8 cellular contexts compared by ENCODE assay signal in genomic region chr19:40802300-40803169, GRCh38. TPM values are rescaled to one million over a fixed set of nuclear protein-coding genes. Genes with fewer than 3 reads are reported as not detected.
DNase-seq lines count a peak whose midpoint lies in the region; ATAC-seq, FAIRE-seq and TF ChIP-seq lines count a peak whose summit lies in the region.

No MANE protein-coding gene starts in this region.

- peaks cover 34% of the 10 kb centered on the region for H3K79me2 ChIP-seq in HepG2 (ENCODE audit: insufficient read depth, low read length)

- no peak for TF ChIP-seq POLR2A in HepG2 (IDR thresholded peaks at IDR 0.05; ENCODE audit: insufficient read depth in 1 of 2, low read depth in 2 of 2, low read length in 2 of 2)

- peaks cover 84% of the 10 kb centered on the region for H3K4me1 Mint-ChIP-seq in activated CD4-positive, alpha-beta T cell treated with anti-CD3 and anti-CD28 coated beads, Interleukin-2, amount 10 ng/mL, durations not matched to agents 7 days and 5 days

- H3K27me3 ChIP-seq in HepG2 (ENCODE audit: control insufficient read depth in 1 of 2, insufficient read depth in 2 of 2, low read length in 2 of 2) (no peaks in the 10 kb centered on the region; a peak in 2 of 5 replicates), tibial artery (no peaks in the 10 kb centered on the region)

- peaks cover 70% of the 10 kb centered on the region for H3K36me3 Mint-ChIP-seq in activated CD4-positive, alpha-beta T cell treated with anti-CD3 and anti-CD28 coated beads, Interleukin-2, amount 10 ng/mL, durations not matched to agents 7 days and 5 days (ENCODE audit: low read depth)

- H3K9me3 ChIP-seq in HepG2 (ENCODE audit: low read length) (no peaks in the 10 kb centered on the region), tibial artery (no peaks in the 10 kb centered on the region)

- 78% methylated on average over 9 of the region's 11 CpGs for WGBS in HepG2 (ENCODE audit: low lambda C conversion rate)

- peak overlapping the region; percentile 95 for H3K4me3 Mint-ChIP-seq in activated CD4-positive, alpha-beta T cell treated with anti-CD3 and anti-CD28 coated beads, Interleukin-2, amount 10 ng/mL, durations not matched to agents 7 days and 5 days

- H3K4me1 ChIP-seq in HepG2 (ENCODE audit: insufficient read depth, low read length) (peaks cover 59% of the 10 kb centered on the region), tibial artery (peaks cover 7 to 83% (median 78%) of the 10 kb centered on the region in 4 donors)

- ATAC-seq in HepG2 (no peak), HG02852 (IDR thresholded peaks at IDR 0.05; ENCODE audit: unreplicated experiment) (no peak)

- FAIRE-seq in HepG2 (lab: Jason Lieb, UNC): no peak

- POLR2A ChIA-PET in activated CD4-positive, alpha-beta T cell treated with anti-CD3 and anti-CD28 coated beads, Interleukin-2, amount 10 ng/mL, durations not matched to agents 7 days and 5 days (lab: Charles Lee): no interaction called here
- POLR2A ChIA-PET in HepG2 (lab: Yijun Ruan, JAX): interaction anchor here (1.3 to 5.0 kb wide), 4 partner anchors 25 to 86 kb away, joined by 3 to 28 read pairs (median 4); partner anchors contain the start of genes ACTMAP, COQ8B, ITPKC and RAB4B

- H3K4me3 ChIP-seq in astrocyte of the cerebellum (ENCODE audit: low read depth, low read length) (peak overlapping the region; percentile 19), HepG2 (replicated peaks in 1 of 3; ENCODE audit: insufficient read depth in 1 of 3, low read depth in 2 of 3, low read length in 3 of 3) (peak overlapping the region in 1 of 3 experiments; percentile 0; a peak in 1 of 6 replicates), tibial artery (peak overlapping the region; percentile 22 to 28)

- H3K27me3 Mint-ChIP-seq in activated CD4-positive, alpha-beta T cell treated with anti-CD3 and anti-CD28 coated beads, Interleukin-2, amount 10 ng/mL, durations not matched to agents 7 days and 5 days: no peaks in the 10 kb centered on the region

- H3K27ac ChIP-seq in HepG2 (ENCODE audit: extremely low read length, insufficient read depth, low read length): no peak overlapping the region
- peak overlapping the region; percentile 97 for H3K27ac ChIP-seq in tibial artery

- H3K36me3 ChIP-seq in HepG2 (replicated peaks in 1 of 2; ENCODE audit: control insufficient read depth in 1 of 2, insufficient read depth in 2 of 2, low read length in 2 of 2) (peaks cover 4 to 14% of the 10 kb centered on the region in 2 experiments; a peak in 3 of 5 replicates), tibial artery (peaks cover 7 to 34% (median 11%) of the 10 kb centered on the region in 3 donors)

- BruUV-seq in HepG2 (replicated peaks; lab: Mats Ljungman, UMichigan): no TSS peak

- intact Hi-C loops in HepG2 (cut with micrococcal nuclease; ENCODE audit: unreplicated experiment) (no loop called here), tibial artery (cut with DNase I; ENCODE audit: low total_unique reads) (loop anchor here (10.0 kb wide), 1 partner anchor 48 kb away; the partner anchor contains the start of genes ACTMAP and SNRPA)

- peak overlapping the region; percentile 88 for H3K27ac Mint-ChIP-seq in activated CD4-positive, alpha-beta T cell treated with anti-CD3 and anti-CD28 coated beads, Interleukin-2, amount 10 ng/mL, durations not matched to agents 7 days and 5 days

- CTCF ChIA-PET in activated CD4-positive, alpha-beta T cell treated with anti-CD3 and anti-CD28 coated beads, Interleukin-2, amount 10 ng/mL, durations not matched to agents 7 days and 5 days (lab: Charles Lee): interaction anchor here (1.1 kb wide), 1 partner anchor 10 kb away, joined by 4 read pairs; no protein-coding TSS in a partner anchor
- CTCF ChIA-PET in HepG2 (lab: Yijun Ruan, JAX; ENCODE audit: low intra/inter-chr PET ratio, low total read pairs): no interaction called here

- TF ChIP-seq CTCF in astrocyte of the cerebellum (IDR thresholded peaks at IDR 0.05; ENCODE audit: low read depth, low read length, missing control alignments): no peak
- TF ChIP-seq CTCF in HepG2 (CRISPR knock-in tag; IDR thresholded peaks at IDR 0.05): no peak
- no peak for TF ChIP-seq CTCF in tibial artery (IDR thresholded peaks at IDR 0.05)

- peak overlapping the region; percentile 37; the same call in 1 of the 2 replicates for H3K4me2 ChIP-seq in HepG2 (ENCODE audit: low read depth, low read length)

- no peak for DNase-seq in activated CD4-positive, alpha-beta T cell treated with anti-CD3 and anti-CD28 coated beads, Interleukin-2, amount 10 ng/mL, durations not matched to agents 7 days and 5 days
- DNase-seq in activated CD4-positive, alpha-beta T cell treated with anti-CD3 and anti-CD28 coated beads, Interleukin-2, amount 50 U/mL, for 4 hours: no peak
- no peak for DNase-seq in astrocyte of the cerebellum (ENCODE audit: low read depth)
- no peak for DNase-seq in HepG2 (ENCODE audit: low spot score)
- peak; percentile 71 to 86 for DNase-seq in tibial artery
- DNase-seq in D341Med (ENCODE audit: low spot score): no peak
- no peak for DNase-seq in amniotic stem cell (lab: John Stamatoyannopoulos, UW)

- peaks cover 5% of the 10 kb centered on the region; the same call in 1 of the 2 replicates for H4K20me1 ChIP-seq in HepG2 (ENCODE audit: insufficient read depth, low read length)

- peak overlapping the region; percentile 23; the same call in 1 of the 2 replicates for H3K9ac ChIP-seq in HepG2 (ENCODE audit: insufficient read depth, low read depth, low read length)

- no peaks in the 10 kb centered on the region for H3K9me3 Mint-ChIP-seq in activated CD4-positive, alpha-beta T cell treated with anti-CD3 and anti-CD28 coated beads, Interleukin-2, amount 10 ng/mL, durations not matched to agents 7 days and 5 days

- no peak for TF ChIP-seq RAD21 in HepG2 (CRISPR knock-in tag; IDR thresholded peaks at IDR 0.05)

- in situ Hi-C loops in astrocyte of the cerebellum (cut with HindIII; ENCODE audit: low sequenced_read_pairs) (no loop called here), HepG2 (cut with HindIII; ENCODE audit: extremely low pct_ligation_motif_present, low pct_unique_long_range_greater_than_20kb) (no loop called here)

- no peak overlapping the region for H2AFZ ChIP-seq in HepG2 (ENCODE audit: low read length)

- TF ChIP-seq EP300 in HepG2 (IDR thresholded peaks at IDR 0.05; ENCODE audit: low read depth in 2 of 2, low read length in 2 of 2): no peak
- no peak for TF ChIP-seq EP300 in HepG2 (CRISPR knock-in tag; IDR thresholded peaks at IDR 0.05; ENCODE audit: borderline replicate concordance)

RNA-seq across cellular contexts. Expression of gene EGLN2, which starts 3.5 kb away (rescaled TPM):
- total RNA-seq in activated CD4-positive, alpha-beta T cell treated with anti-CD3 and anti-CD28 coated beads, Interleukin-2, amount 10 ng/mL, durations not matched to agents 7 days and 5 days: 100 to 1,000 TPM; 124 to 126 TPM
- 32.4 and 40.8 TPM in 2 replicates for total RNA-seq in HepG2 (2016; rRNA removed; fragmentation: Illumina TruSeq; extraction: Trizol)
- total RNA-seq in HepG2 (2016; cell fraction: cytosol; rRNA removed; fragmentation: Illumina TruSeq; extraction: Trizol; ENCODE audit: low read depth): 19.0 and 19.4 TPM in 2 replicates
- total RNA-seq in HepG2 (2016; cell fraction: insoluble cytoplasmic fraction; rRNA removed; fragmentation: Illumina TruSeq; extraction: Trizol): 37.6 and 41.3 TPM in 2 replicates
- 39.4 and 40.9 TPM in 2 replicates for total RNA-seq in HepG2 (2016; cell fraction: membrane; rRNA removed; fragmentation: Illumina TruSeq; extraction: Trizol)
- total RNA-seq in HepG2 (2016; cell fraction: nucleus; rRNA removed; fragmentation: Illumina TruSeq; extraction: Trizol): 27.3 and 29.2 TPM in 2 replicates
- polyA plus RNA-seq in HepG2 (2011; rRNA removed): 16.5 and 25.4 TPM in 2 replicates
- polyA plus RNA-seq in HepG2 (2011; cell fraction: cytosol; rRNA removed): 16.4 and 23.8 TPM in 2 replicates
- polyA plus RNA-seq in HepG2 (2011; cell fraction: nucleus; rRNA removed): 38.7 and 44.6 TPM in 2 replicates
- polyA plus RNA-seq in HepG2 (2012): 14.0 and 22.0 TPM in 2 replicates
- 13.6 and 14.2 TPM in 2 replicates for polyA plus RNA-seq in HepG2 (2016; cell fraction: cytosol; fragmentation: Illumina TruSeq; extraction: Trizol; ENCODE audit: low read depth)
- polyA plus RNA-seq in HepG2 (2016; cell fraction: insoluble cytoplasmic fraction; fragmentation: Illumina TruSeq; extraction: Trizol; ENCODE audit: low read depth): 31.3 and 33.0 TPM in 2 replicates
- polyA plus RNA-seq in HepG2 (2016; cell fraction: membrane; fragmentation: Illumina TruSeq; extraction: Trizol; ENCODE audit: low read depth): 24.9 and 27.6 TPM in 2 replicates
- polyA plus RNA-seq in HepG2 (2016; cell fraction: nucleus; fragmentation: Illumina TruSeq; extraction: Trizol; ENCODE audit: insufficient read depth, low read depth): 40.6 and 43.6 TPM in 2 replicates
- polyA minus RNA-seq in HepG2 (2011; rRNA and poly(A)+ RNA removed; ENCODE audit: low replicate concordance): 38.0 and 66.8 TPM in 2 replicates
- 9.9 and 12.8 TPM in 2 replicates for polyA minus RNA-seq in HepG2 (2011; cell fraction: cytosol; rRNA and poly(A)+ RNA removed)
- 16.5 and 19.2 TPM in 2 replicates for polyA minus RNA-seq in HepG2 (2011; cell fraction: nucleus; rRNA and poly(A)+ RNA removed)

RNA-seq across cellular contexts. Expression of gene RAB4B, which starts 24.5 kb away (rescaled TPM):
- total RNA-seq in activated CD4-positive, alpha-beta T cell treated with anti-CD3 and anti-CD28 coated beads, Interleukin-2, amount 10 ng/mL, durations not matched to agents 7 days and 5 days: 10 to 100 TPM; 52.8 to 54.7 TPM
- 2.2 and 3.3 TPM in 2 replicates for total RNA-seq in HepG2 (2016; rRNA removed; fragmentation: Illumina TruSeq; extraction: Trizol)
- 1.3 and 2.3 TPM in 2 replicates for total RNA-seq in HepG2 (2016; cell fraction: cytosol; rRNA removed; fragmentation: Illumina TruSeq; extraction: Trizol; ENCODE audit: low read depth)
- total RNA-seq in HepG2 (2016; cell fraction: insoluble cytoplasmic fraction; rRNA removed; fragmentation: Illumina TruSeq; extraction: Trizol): 2.1 and 3.5 TPM in 2 replicates
- total RNA-seq in HepG2 (2016; cell fraction: membrane; rRNA removed; fragmentation: Illumina TruSeq; extraction: Trizol): 2.2 and 2.4 TPM in 2 replicates
- total RNA-seq in HepG2 (2016; cell fraction: nucleus; rRNA removed; fragmentation: Illumina TruSeq; extraction: Trizol): 3.3 and 4.5 TPM in 2 replicates
- polyA plus RNA-seq in HepG2 (2011; rRNA removed): 5.4 and 6.1 TPM in 2 replicates
- 8.5 and 11.8 TPM in 2 replicates for polyA plus RNA-seq in HepG2 (2011; cell fraction: cytosol; rRNA removed)
- 11.9 and 12.0 TPM in 2 replicates for polyA plus RNA-seq in HepG2 (2011; cell fraction: nucleus; rRNA removed)
- 4.2 and 5.6 TPM in 2 replicates for polyA plus RNA-seq in HepG2 (2012)
- 3.1 and 4.5 TPM in 2 replicates for polyA plus RNA-seq in HepG2 (2016; cell fraction: cytosol; fragmentation: Illumina TruSeq; extraction: Trizol; ENCODE audit: low read depth)
- polyA plus RNA-seq in HepG2 (2016; cell fraction: insoluble cytoplasmic fraction; fragmentation: Illumina TruSeq; extraction: Trizol; ENCODE audit: low read depth): 3.4 and 4.4 TPM in 2 replicates
- 3.8 and 3.9 TPM in 2 replicates for polyA plus RNA-seq in HepG2 (2016; cell fraction: membrane; fragmentation: Illumina TruSeq; extraction: Trizol; ENCODE audit: low read depth)
- polyA plus RNA-seq in HepG2 (2016; cell fraction: nucleus; fragmentation: Illumina TruSeq; extraction: Trizol; ENCODE audit: insufficient read depth, low read depth): 13.8 and 16.0 TPM in 2 replicates
- 2.7 and 3.9 TPM in 2 replicates for polyA minus RNA-seq in HepG2 (2011; rRNA and poly(A)+ RNA removed; ENCODE audit: low replicate concordance)
- polyA minus RNA-seq in HepG2 (2011; cell fraction: cytosol; rRNA and poly(A)+ RNA removed): 1.9 and 3.3 TPM in 2 replicates
- polyA minus RNA-seq in HepG2 (2011; cell fraction: nucleus; rRNA and poly(A)+ RNA removed): 1.9 and 2.2 TPM in 2 replicates

RNA-seq across cellular contexts. Expression of gene MIA, which starts 27.2 kb away (rescaled TPM):
- total RNA-seq in activated CD4-positive, alpha-beta T cell treated with anti-CD3 and anti-CD28 coated beads, Interleukin-2, amount 10 ng/mL, durations not matched to agents 7 days and 5 days: under 1 TPM in 1 of 2 experiments, not detected in 1; 0.89 TPM
- not detected in 2 replicates for total RNA-seq in HepG2 (2016; rRNA removed; fragmentation: Illumina TruSeq; extraction: Trizol)
- total RNA-seq in HepG2 (2016; cell fraction: cytosol; rRNA removed; fragmentation: Illumina TruSeq; extraction: Trizol; ENCODE audit: low read depth): not detected in 2 replicates
- total RNA-seq in HepG2 (2016; cell fraction: insoluble cytoplasmic fraction; rRNA removed; fragmentation: Illumina TruSeq; extraction: Trizol): not detected in 2 replicates
- total RNA-seq in HepG2 (2016; cell fraction: membrane; rRNA removed; fragmentation: Illumina TruSeq; extraction: Trizol): not detected in 2 replicates
- not detected in 2 replicates for total RNA-seq in HepG2 (2016; cell fraction: nucleus; rRNA removed; fragmentation: Illumina TruSeq; extraction: Trizol)
- 0.61 and 2.5 TPM in 2 replicates for polyA plus RNA-seq in HepG2 (2011; rRNA removed)
- 0.25 TPM in 1 of 2 replicates, not detected in the other for polyA plus RNA-seq in HepG2 (2011; cell fraction: cytosol; rRNA removed)
- 1.1 and 5.8 TPM in 2 replicates for polyA plus RNA-seq in HepG2 (2011; cell fraction: nucleus; rRNA removed)
- polyA plus RNA-seq in HepG2 (2012): 1.5 and 1.6 TPM in 2 replicates
- polyA plus RNA-seq in HepG2 (2016; cell fraction: cytosol; fragmentation: Illumina TruSeq; extraction: Trizol; ENCODE audit: low read depth): not detected in 2 replicates
- not detected in 2 replicates for polyA plus RNA-seq in HepG2 (2016; cell fraction: insoluble cytoplasmic fraction; fragmentation: Illumina TruSeq; extraction: Trizol; ENCODE audit: low read depth)
- polyA plus RNA-seq in HepG2 (2016; cell fraction: membrane; fragmentation: Illumina TruSeq; extraction: Trizol; ENCODE audit: low read depth): not detected in 2 replicates
- not detected in 2 replicates for polyA plus RNA-seq in HepG2 (2016; cell fraction: nucleus; fragmentation: Illumina TruSeq; extraction: Trizol; ENCODE audit: insufficient read depth, low read depth)
- polyA minus RNA-seq in HepG2 (2011; rRNA and poly(A)+ RNA removed; ENCODE audit: low replicate concordance): 1.6 TPM in 1 of 2 replicates, not detected in the other
- not detected in 2 replicates for polyA minus RNA-seq in HepG2 (2011; cell fraction: cytosol; rRNA and poly(A)+ RNA removed)
- polyA minus RNA-seq in HepG2 (2011; cell fraction: nucleus; rRNA and poly(A)+ RNA removed): 1.7 and 4.5 TPM in 2 replicates

RNA-seq across cellular contexts. Expression of gene CYP2A6, which starts 47.7 kb away (rescaled TPM):
- total RNA-seq in activated CD4-positive, alpha-beta T cell treated with anti-CD3 and anti-CD28 coated beads, Interleukin-2, amount 10 ng/mL, durations not matched to agents 7 days and 5 days: not detected
- total RNA-seq in HepG2 (2016; rRNA removed; fragmentation: Illumina TruSeq; extraction: Trizol): not detected in 2 replicates
- total RNA-seq in HepG2 (2016; cell fraction: cytosol; rRNA removed; fragmentation: Illumina TruSeq; extraction: Trizol; ENCODE audit: low read depth): not detected in 2 replicates
- not detected in 2 replicates for total RNA-seq in HepG2 (2016; cell fraction: insoluble cytoplasmic fraction; rRNA removed; fragmentation: Illumina TruSeq; extraction: Trizol)
- total RNA-seq in HepG2 (2016; cell fraction: membrane; rRNA removed; fragmentation: Illumina TruSeq; extraction: Trizol): not detected in 2 replicates
- not detected in 2 replicates for total RNA-seq in HepG2 (2016; cell fraction: nucleus; rRNA removed; fragmentation: Illumina TruSeq; extraction: Trizol)
- not detected in 2 replicates for polyA plus RNA-seq in HepG2 (2011; rRNA removed)
- not detected in 2 replicates for polyA plus RNA-seq in HepG2 (2011; cell fraction: cytosol; rRNA removed)
- not detected in 2 replicates for polyA plus RNA-seq in HepG2 (2011; cell fraction: nucleus; rRNA removed)
- not detected in 2 replicates for polyA plus RNA-seq in HepG2 (2012)
- not detected in 2 replicates for polyA plus RNA-seq in HepG2 (2016; cell fraction: cytosol; fragmentation: Illumina TruSeq; extraction: Trizol; ENCODE audit: low read depth)
- not detected in 2 replicates for polyA plus RNA-seq in HepG2 (2016; cell fraction: insoluble cytoplasmic fraction; fragmentation: Illumina TruSeq; extraction: Trizol; ENCODE audit: low read depth)
- polyA plus RNA-seq in HepG2 (2016; cell fraction: membrane; fragmentation: Illumina TruSeq; extraction: Trizol; ENCODE audit: low read depth): not detected in 2 replicates
- not detected in 2 replicates for polyA plus RNA-seq in HepG2 (2016; cell fraction: nucleus; fragmentation: Illumina TruSeq; extraction: Trizol; ENCODE audit: insufficient read depth, low read depth)
- 0.21 TPM in 1 of 2 replicates, not detected in the other for polyA minus RNA-seq in HepG2 (2011; rRNA and poly(A)+ RNA removed; ENCODE audit: low replicate concordance)
- polyA minus RNA-seq in HepG2 (2011; cell fraction: cytosol; rRNA and poly(A)+ RNA removed): not detected in 2 replicates
- polyA minus RNA-seq in HepG2 (2011; cell fraction: nucleus; rRNA and poly(A)+ RNA removed): not detected in 2 replicates

RNA-seq across cellular contexts. Expression of gene SNRPA, which starts 51.5 kb away (rescaled TPM):
- total RNA-seq in activated CD4-positive, alpha-beta T cell treated with anti-CD3 and anti-CD28 coated beads, Interleukin-2, amount 10 ng/mL, durations not matched to agents 7 days and 5 days: 100 to 1,000 TPM; 149 to 182 TPM
- total RNA-seq in HepG2 (2016; rRNA removed; fragmentation: Illumina TruSeq; extraction: Trizol): 55.6 and 59.6 TPM in 2 replicates
- total RNA-seq in HepG2 (2016; cell fraction: cytosol; rRNA removed; fragmentation: Illumina TruSeq; extraction: Trizol; ENCODE audit: low read depth): 30.9 and 37.5 TPM in 2 replicates
- 43.3 and 60.9 TPM in 2 replicates for total RNA-seq in HepG2 (2016; cell fraction: insoluble cytoplasmic fraction; rRNA removed; fragmentation: Illumina TruSeq; extraction: Trizol)
- 30.2 and 35.2 TPM in 2 replicates for total RNA-seq in HepG2 (2016; cell fraction: membrane; rRNA removed; fragmentation: Illumina TruSeq; extraction: Trizol)
- total RNA-seq in HepG2 (2016; cell fraction: nucleus; rRNA removed; fragmentation: Illumina TruSeq; extraction: Trizol): 40.9 and 42.9 TPM in 2 replicates
- 111 and 162 TPM in 2 replicates for polyA plus RNA-seq in HepG2 (2011; rRNA removed)
- polyA plus RNA-seq in HepG2 (2011; cell fraction: cytosol; rRNA removed): 36.8 and 67.8 TPM in 2 replicates
- 112 and 136 TPM in 2 replicates for polyA plus RNA-seq in HepG2 (2011; cell fraction: nucleus; rRNA removed)
- polyA plus RNA-seq in HepG2 (2012): 55.3 and 58.7 TPM in 2 replicates
- 31.4 and 37.9 TPM in 2 replicates for polyA plus RNA-seq in HepG2 (2016; cell fraction: cytosol; fragmentation: Illumina TruSeq; extraction: Trizol; ENCODE audit: low read depth)
- polyA plus RNA-seq in HepG2 (2016; cell fraction: insoluble cytoplasmic fraction; fragmentation: Illumina TruSeq; extraction: Trizol; ENCODE audit: low read depth): 87.1 and 104 TPM in 2 replicates
- polyA plus RNA-seq in HepG2 (2016; cell fraction: membrane; fragmentation: Illumina TruSeq; extraction: Trizol; ENCODE audit: low read depth): 41.6 and 53.2 TPM in 2 replicates
- 106 and 112 TPM in 2 replicates for polyA plus RNA-seq in HepG2 (2016; cell fraction: nucleus; fragmentation: Illumina TruSeq; extraction: Trizol; ENCODE audit: insufficient read depth, low read depth)
- 182 and 255 TPM in 2 replicates for polyA minus RNA-seq in HepG2 (2011; rRNA and poly(A)+ RNA removed; ENCODE audit: low replicate concordance)
- polyA minus RNA-seq in HepG2 (2011; cell fraction: cytosol; rRNA and poly(A)+ RNA removed): 80.0 and 106 TPM in 2 replicates
- polyA minus RNA-seq in HepG2 (2011; cell fraction: nucleus; rRNA and poly(A)+ RNA removed): 49.1 and 73.4 TPM in 2 replicates

Comparison
In these comparisons a context has a peak if more than half of its experiments do, and no peak if none do; other contexts are left out.
1. DNase-seq: peak in tibial artery (2 of 2); none in activated CD4-positive, alpha-beta T cell treated with anti-CD3 and anti-CD28 coated beads, Interleukin-2, amount 10 ng/mL, durations not matched to agents 7 days and 5 days (single experiment), activated CD4-positive, alpha-beta T cell treated with anti-CD3 and anti-CD28 coated beads, Interleukin-2, amount 50 U/mL, for 4 hours (0 of 2), astrocyte of the cerebellum (single experiment), HepG2 (single experiment), D341Med (single experiment) and amniotic stem cell (single experiment).
2. RNA of gene RAB4B, which starts 24.5 kb away (total RNA-seq): 52.8 to 54.7 TPM in activated CD4-positive, alpha-beta T cell treated with anti-CD3 and anti-CD28 coated beads, Interleukin-2, amount 10 ng/mL, durations not matched to agents 7 days and 5 days; 1.3 to 4.5 TPM in HepG2; every median in the first group is over 4 times any median in the second.